In the genomic region with DNA sequence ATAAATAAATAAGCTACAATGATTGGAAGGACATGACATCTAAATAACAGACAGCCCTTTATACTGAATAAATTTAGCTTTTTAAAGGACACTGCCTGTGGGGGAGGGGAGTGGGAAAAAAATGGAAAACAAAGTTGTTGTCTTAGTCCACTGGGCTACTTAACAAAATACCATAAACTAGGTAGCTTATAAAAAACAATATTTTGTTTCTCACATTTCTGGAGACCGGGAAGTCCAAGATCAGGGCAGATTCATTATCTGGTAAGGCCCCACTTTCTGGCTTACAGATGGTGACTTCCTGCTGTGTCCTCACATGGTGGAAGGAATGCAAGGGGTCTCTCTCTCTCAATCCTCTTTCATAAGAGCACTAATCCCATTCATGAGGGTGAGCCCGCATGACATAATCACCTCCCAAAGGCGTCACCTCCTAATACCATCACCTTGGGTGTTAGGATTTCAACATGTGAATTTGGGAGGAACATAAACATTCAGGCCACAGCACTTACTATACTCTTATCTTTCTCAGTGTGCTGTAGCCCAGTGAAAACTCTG, we compare ENCODE assay signal across 1 cellular context.
A peak's percentile ranks its signal among the peaks of the same experiment; 100 is the strongest.
TF ChIP-seq lines count a peak whose summit lies in the region.

No MANE protein-coding gene starts in this region.

TF ChIP-seq in K562, 482 proteins besides CTCF, POLR2A, EP300 and RAD21 (continues in another document):
- TF ChIP-seq RCOR1 (IDR thresholded peaks at IDR 0.05; ENCODE audit: borderline replicate concordance in 1 of 2, low read depth in 2 of 2, low read length in 2 of 2) = 0 out of 4 replicates have a peak, but pooled peaks of 1 of the 2 experiments have one; percentile 7
- TF ChIP-seq ZNF239 (CRISPR knock-in tag; IDR thresholded peaks at IDR 0.05) = no peak
- TF ChIP-seq ZNF175 (CRISPR knock-in tag; IDR thresholded peaks at IDR 0.05; ENCODE audit: low read depth) = 0 out of 2 replicates have a peak, but pooled peaks have one; percentile 34
- no peak for TF ChIP-seq POLR2AphosphoS5 (IDR thresholded peaks at IDR 0.05; ENCODE audit: control insufficient read depth, insufficient read depth, low read depth, low read length)
- 0 out of 4 replicates have a peak, but pooled peaks of 1 of the 2 experiments have one; percentile 14 for TF ChIP-seq MAZ (CRISPR knock-in tag; conservative IDR thresholded peaks at IDR 0.05 in 1 of 2, IDR thresholded peaks at IDR 0.05 in 1 of 2)
- no peak for TF ChIP-seq MXD1 (CRISPR knock-in tag; IDR thresholded peaks at IDR 0.05; ENCODE audit: borderline replicate concordance, poor library complexity, severe bottlenecking)
- TF ChIP-seq ELF4 (CRISPR knock-in tag; IDR thresholded peaks at IDR 0.05) = no peak
- TF ChIP-seq GATA2 (CRISPR knock-in tag; IDR thresholded peaks at IDR 0.05) = no peak
- TF ChIP-seq ZNF3 (CRISPR knock-in tag; IDR thresholded peaks at IDR 0.05) = no peak
- no peak for TF ChIP-seq PHB2 (IDR thresholded peaks at IDR 0.05; ENCODE audit: low read depth)
- 0 out of 2 replicates have a peak, but pooled peaks have one; percentile 50 for TF ChIP-seq ZBTB9 (CRISPR knock-in tag; IDR thresholded peaks at IDR 0.05)
- no peak for TF ChIP-seq PHTF2 (CRISPR knock-in tag; IDR thresholded peaks at IDR 0.05)
- TF ChIP-seq TAL1 (IDR thresholded peaks at IDR 0.05) = 0 out of 2 replicates have a peak, but pooled peaks have one; percentile 5
- no peak for TF ChIP-seq USF1 (CRISPR knock-in tag; IDR thresholded peaks at IDR 0.05)
- no peak for TF ChIP-seq NR2C2 (CRISPR knock-in tag; IDR thresholded peaks at IDR 0.05)
- TF ChIP-seq NR2C2 (tag; IDR thresholded peaks at IDR 0.05) = peak; percentile 44
- peak; percentile 86 for TF ChIP-seq PRDM10 (IDR thresholded peaks at IDR 0.05; ENCODE audit: partially characterized antibody)
- no peak for TF ChIP-seq ZNF165 (CRISPR knock-in tag; IDR thresholded peaks at IDR 0.05; ENCODE audit: borderline replicate concordance)
- TF ChIP-seq ELF1 (tag; IDR thresholded peaks at IDR 0.05) = no peak
- TF ChIP-seq MTA2 (IDR thresholded peaks at IDR 0.05; ENCODE audit: low read depth) = no peak
- 0 out of 2 replicates have a peak, but pooled peaks have one; percentile 29 for TF ChIP-seq TEAD4 (IDR thresholded peaks at IDR 0.05; ENCODE audit: low read length)
- TF ChIP-seq TEAD4 (CRISPR knock-in tag; IDR thresholded peaks at IDR 0.05; ENCODE audit: borderline replicate concordance) = no peak
- TF ChIP-seq DPF2 (IDR thresholded peaks at IDR 0.05) = peak; percentile 62
- TF ChIP-seq, protein P1, sequence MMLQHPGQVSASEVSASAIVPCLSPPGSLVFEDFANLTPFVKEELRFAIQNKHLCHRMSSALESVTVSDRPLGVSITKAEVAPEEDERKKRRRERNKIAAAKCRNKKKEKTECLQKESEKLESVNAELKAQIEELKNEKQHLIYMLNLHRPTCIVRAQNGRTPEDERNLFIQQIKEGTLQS (IDR thresholded peaks at IDR 0.05) = peak; percentile 44; the same call in 1 of the 2 replicates
- TF ChIP-seq, protein P1 (CRISPR knock-in tag; conservative IDR thresholded peaks at IDR 0.05) = no peak
- peak; percentile 47; the same call in 1 of the 2 replicates for TF ChIP-seq L3MBTL2 (IDR thresholded peaks at IDR 0.05)
- TF ChIP-seq, protein P2, sequence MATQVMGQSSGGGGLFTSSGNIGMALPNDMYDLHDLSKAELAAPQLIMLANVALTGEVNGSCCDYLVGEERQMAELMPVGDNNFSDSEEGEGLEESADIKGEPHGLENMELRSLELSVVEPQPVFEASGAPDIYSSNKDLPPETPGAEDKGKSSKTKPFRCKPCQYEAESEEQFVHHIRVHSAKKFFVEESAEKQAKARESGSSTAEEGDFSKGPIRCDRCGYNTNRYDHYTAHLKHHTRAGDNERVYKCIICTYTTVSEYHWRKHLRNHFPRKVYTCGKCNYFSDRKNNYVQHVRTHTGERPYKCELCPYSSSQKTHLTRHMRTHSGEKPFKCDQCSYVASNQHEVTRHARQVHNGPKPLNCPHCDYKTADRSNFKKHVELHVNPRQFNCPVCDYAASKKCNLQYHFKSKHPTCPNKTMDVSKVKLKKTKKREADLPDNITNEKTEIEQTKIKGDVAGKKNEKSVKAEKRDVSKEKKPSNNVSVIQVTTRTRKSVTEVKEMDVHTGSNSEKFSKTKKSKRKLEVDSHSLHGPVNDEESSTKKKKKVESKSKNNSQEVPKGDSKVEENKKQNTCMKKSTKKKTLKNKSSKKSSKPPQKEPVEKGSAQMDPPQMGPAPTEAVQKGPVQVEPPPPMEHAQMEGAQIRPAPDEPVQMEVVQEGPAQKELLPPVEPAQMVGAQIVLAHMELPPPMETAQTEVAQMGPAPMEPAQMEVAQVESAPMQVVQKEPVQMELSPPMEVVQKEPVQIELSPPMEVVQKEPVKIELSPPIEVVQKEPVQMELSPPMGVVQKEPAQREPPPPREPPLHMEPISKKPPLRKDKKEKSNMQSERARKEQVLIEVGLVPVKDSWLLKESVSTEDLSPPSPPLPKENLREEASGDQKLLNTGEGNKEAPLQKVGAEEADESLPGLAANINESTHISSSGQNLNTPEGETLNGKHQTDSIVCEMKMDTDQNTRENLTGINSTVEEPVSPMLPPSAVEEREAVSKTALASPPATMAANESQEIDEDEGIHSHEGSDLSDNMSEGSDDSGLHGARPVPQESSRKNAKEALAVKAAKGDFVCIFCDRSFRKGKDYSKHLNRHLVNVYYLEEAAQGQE (CRISPR knock-in tag; IDR thresholded peaks at IDR 0.05; ENCODE audit: low read depth) = no peak
- no peak for TF ChIP-seq ZNF134 (CRISPR knock-in tag; conservative IDR thresholded peaks at IDR 0.05)
- TF ChIP-seq RBM17 (IDR thresholded peaks at IDR 0.05; ENCODE audit: borderline replicate concordance, low read depth, low read length) = no peak
- TF ChIP-seq GABPB1 (CRISPR knock-in tag; IDR thresholded peaks at IDR 0.05) = no peak
- TF ChIP-seq ATF7 (IDR thresholded peaks at IDR 0.05) = peak; percentile 60
- TF ChIP-seq GTF2F1 (IDR thresholded peaks at IDR 0.05; ENCODE audit: low read depth, low read length) = no peak
- no peak for TF ChIP-seq HNRNPLL (IDR thresholded peaks at IDR 0.05; ENCODE audit: low read depth, low read length, poor library complexity, severe bottlenecking)
- no peak for TF ChIP-seq HOXB6 (CRISPR knock-in tag; IDR thresholded peaks at IDR 0.05; ENCODE audit: borderline replicate concordance)
- no peak for TF ChIP-seq HEY1 (CRISPR knock-in tag; IDR thresholded peaks at IDR 0.05; ENCODE audit: borderline replicate concordance)
